ENCODE assay signal across 12 cellular contexts in the genomic region with DNA sequence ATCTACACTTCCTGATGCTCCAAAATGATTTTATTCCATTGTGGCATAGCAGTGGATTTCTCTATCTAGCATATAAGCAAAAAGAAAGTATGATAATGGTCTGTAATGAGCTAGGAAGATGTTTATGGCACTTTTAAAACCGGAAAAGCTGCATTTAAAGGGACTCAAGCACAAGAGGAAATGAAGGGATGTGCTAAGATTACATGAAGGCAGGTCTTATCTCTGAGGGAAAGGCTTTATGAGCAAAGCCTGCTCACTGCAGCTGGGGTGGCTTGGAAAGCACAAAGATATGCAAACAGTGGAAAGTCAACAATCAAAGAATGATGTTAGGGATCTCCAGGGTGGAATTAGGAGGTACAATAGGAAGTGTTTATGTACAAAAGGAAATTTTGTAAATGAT.
DNase-seq lines count a peak whose midpoint lies in the region; ATAC-seq and TF ChIP-seq lines count a peak whose summit lies in the region.
"Had no signal": no experiment of that assay in that cellular context is flagged by ENCODE, and none has a peak within 500 bp of the region (broad histone marks: within the 10 kb centered on the region; RNA-seq: fewer than 3 reads in every experiment).

No MANE protein-coding gene starts in this region.

- ATAC-seq in GM21367 (IDR thresholded peaks at IDR 0.05; ENCODE audit: unreplicated experiment) = no peak
- ATAC-seq: activated T-helper 17 cell treated with anti-CD3 and anti-CD28 coated beads, Interleukin-2, amount 50 U/mL, for 72 hours had no signal

- H3K4me1 Mint-ChIP-seq in osteocyte (ENCODE audit: unreplicated experiment) = peaks cover 22% of the 10 kb centered on the region
- H3K4me1 Mint-ChIP-seq: activated T-helper 17 cell treated with anti-CD3 and anti-CD28 coated beads, Interleukin-2, amount 50 U/mL, for 72 hours had no signal

- H3K27ac Mint-ChIP-seq in osteocyte (ENCODE audit: unreplicated experiment) = peak overlapping the region; percentile 35
- H3K27ac Mint-ChIP-seq: activated T-helper 17 cell treated with anti-CD3 and anti-CD28 coated beads, Interleukin-2, amount 50 U/mL, for 72 hours had no signal

- no peaks in the 10 kb centered on the region for H3K9me3 Mint-ChIP-seq in osteocyte (ENCODE audit: unreplicated experiment)
- H3K9me3 Mint-ChIP-seq: activated T-helper 17 cell treated with anti-CD3 and anti-CD28 coated beads, Interleukin-2, amount 50 U/mL, for 72 hours had no signal

- no peak overlapping the region for H3K4me3 ChIP-seq in cardiac fibroblast (replicated peaks in 1 of 2; ENCODE audit: low read depth in 2 of 2, low read length in 2 of 2)
- H3K4me3 ChIP-seq: lung had no signal

- no peaks in the 10 kb centered on the region for H3K27me3 Mint-ChIP-seq in osteocyte (ENCODE audit: unreplicated experiment)
- H3K27me3 Mint-ChIP-seq: activated T-helper 17 cell treated with anti-CD3 and anti-CD28 coated beads, Interleukin-2, amount 50 U/mL, for 72 hours had no signal

- H3K4me3 Mint-ChIP-seq in osteocyte (ENCODE audit: unreplicated experiment) = no peak overlapping the region
- H3K4me3 Mint-ChIP-seq: activated T-helper 17 cell treated with anti-CD3 and anti-CD28 coated beads, Interleukin-2, amount 50 U/mL, for 72 hours had no signal

- no peaks in the 10 kb centered on the region for H3K36me3 Mint-ChIP-seq in osteocyte (ENCODE audit: unreplicated experiment)

- peak; percentile 7 for DNase-seq in H4 (ENCODE audit: low spot score)
- peak; percentile 62 for DNase-seq in NCI-H226
- DNase-seq in cardiac fibroblast (ENCODE audit: low read depth in 2 of 2) = peak; percentile 42 to 54
- no peak for DNase-seq in osteocyte (ENCODE audit: extremely low spot score, unreplicated experiment)
- DNase-seq in NCI-H524 treated with DMSO at 0.1 percent for 48 hours (lab: John Stamatoyannopoulos, UW) = no peak
- DNase-seq in activated gamma-delta T cell (lab: John Stamatoyannopoulos, UW) = no peak
- DNase-seq: NCI-H1048; stimulated activated CD4-positive, alpha-beta T cell treated with anti-CD3 and anti-CD28 coated beads, Interleukin-15, amount 100 ng/mL, for 24 hours; T-helper 9 cell had no signal

- TF ChIP-seq CTCF in cardiac fibroblast (IDR thresholded peaks at IDR 0.05; ENCODE audit: low read depth, low read length) (no peak), osteocyte (IDR thresholded peaks at IDR 0.05) (no peak)

Comparison
In these comparisons a context has a peak if more than half of its experiments do, and no peak if none do; other contexts are left out.
1. DNase-seq: peak in H4 (single experiment), NCI-H226 (single experiment) and cardiac fibroblast (2 of 2); none in osteocyte (single experiment), NCI-H524 treated with DMSO at 0.1 percent for 48 hours (single experiment) and activated gamma-delta T cell (single experiment).